24 cellular contexts compared by ENCODE assay signal in genomic region chr10:8852546-8852945, GRCh38.
DNase-seq lines count a peak whose midpoint lies in the region; TF ChIP-seq lines count a peak whose summit lies in the region.
"Had no signal": no experiment of that assay in that cellular context is flagged by ENCODE, and none has a peak within 500 bp of the region (broad histone marks: within the 10 kb centered on the region; RNA-seq: fewer than 3 reads in every experiment).

No MANE protein-coding gene starts in this region.

- H3K4me2 ChIP-seq in H9 (ENCODE audit: insufficient read depth, insufficient read length, low read length) (no peak overlapping the region), MM.1S (ENCODE audit: low read depth, low read length) (no peak overlapping the region)
- H3K4me2 ChIP-seq: BLaER1 had no signal

- no peak overlapping the region for H2AFZ ChIP-seq in H9 (ENCODE audit: low read length)
- no peak overlapping the region for H2AFZ ChIP-seq in MM.1S (ENCODE audit: low read length)

- no peaks in the 10 kb centered on the region for H3K36me3 Mint-ChIP-seq in H9 (ENCODE audit: insufficient read depth in 1 of 3, low read depth in 3 of 3)
- H3K36me3 Mint-ChIP-seq in endodermal cell (ENCODE audit: low read depth) = no peaks in the 10 kb centered on the region
- H3K36me3 Mint-ChIP-seq in glutamatergic neuron (ENCODE audit: unreplicated experiment) = no peaks in the 10 kb centered on the region
- no peaks in the 10 kb centered on the region for H3K36me3 Mint-ChIP-seq in progenitor cell of endocrine pancreas (ENCODE audit: insufficient read depth)
- H3K36me3 Mint-ChIP-seq: CD14-positive monocyte; CD4-positive, alpha-beta memory T cell; CD4-positive, CD25-positive, alpha-beta regulatory T cell; CD8-positive, alpha-beta memory T cell had no signal

- H2AK5ac ChIP-seq in H9 (ENCODE audit: insufficient read length, low read length) = no peak overlapping the region

- DNase-seq in H9 (peak; percentile 27), endodermal cell (peak; percentile 55), iPS-NIHi11 (ENCODE audit: low spot score) (peak; percentile 8), GDM1 (lab: John Stamatoyannopoulos, UW) (no peak), glutamatergic neuron (no peak), progenitor cell of endocrine pancreas (ENCODE audit: low spot score, unreplicated experiment) (no peak), MM.1S (no peak)
- DNase-seq: 8988T; ACHN; BE2C; C1 segment of cervical spinal cord; CD4-positive, alpha-beta memory T cell; CD4-positive, CD25-positive, alpha-beta regulatory T cell; CD8-positive, alpha-beta memory T cell; COR-L47; DMS 273 treated with DMSO at 0.1 percent for 48 hours; DMS153; DMS53; DMS79; DND-41; EL; GF-D8 had no signal

- H3K4me3 ChIP-seq in endodermal cell (ENCODE audit: low read length) (no peak overlapping the region), MM.1S (ENCODE audit: low read length) (no peak overlapping the region)
- H3K4me3 ChIP-seq: BLaER1 had no signal

- no peak overlapping the region for H2BK15ac ChIP-seq in H9 (ENCODE audit: low read depth, low read length)

- H2BK5ac ChIP-seq in H9 (ENCODE audit: insufficient read length, low read length) = no peak overlapping the region

- H3K79me1 ChIP-seq in H9 (ENCODE audit: insufficient read depth, low read depth, low read length, poor library complexity, severe bottlenecking) = no peaks in the 10 kb centered on the region

- H2BK20ac ChIP-seq in H9 (ENCODE audit: low read depth, low read length, poor library complexity, severe bottlenecking) = no peak overlapping the region

- no peaks in the 10 kb centered on the region for H3K9me3 Mint-ChIP-seq in H9
- H3K9me3 Mint-ChIP-seq in endodermal cell = no peaks in the 10 kb centered on the region
- H3K9me3 Mint-ChIP-seq in glutamatergic neuron (ENCODE audit: unreplicated experiment) = no peaks in the 10 kb centered on the region
- H3K9me3 Mint-ChIP-seq in progenitor cell of endocrine pancreas (ENCODE audit: low read depth) = no peaks in the 10 kb centered on the region
- H3K9me3 Mint-ChIP-seq: CD4-positive, alpha-beta memory T cell; CD8-positive, alpha-beta memory T cell had no signal

- no peak overlapping the region for H4K5ac ChIP-seq in H9 (ENCODE audit: insufficient read length, low read depth, low read length)

- no peaks in the 10 kb centered on the region for H3K23me2 ChIP-seq in H9 (ENCODE audit: insufficient read length, low read depth, low read length, poor library complexity, severe bottlenecking)

- H2BK12ac ChIP-seq in H9 (ENCODE audit: insufficient read length, low read depth, low read length) = no peak overlapping the region

- peaks cover 25% of the 10 kb centered on the region for H3K27me3 Mint-ChIP-seq in H9 (ENCODE audit: low read depth)
- H3K27me3 Mint-ChIP-seq in endodermal cell (ENCODE audit: insufficient read depth) = peaks cover 15% of the 10 kb centered on the region
- no peaks in the 10 kb centered on the region for H3K27me3 Mint-ChIP-seq in glutamatergic neuron (ENCODE audit: unreplicated experiment)
- peaks cover 17% of the 10 kb centered on the region for H3K27me3 Mint-ChIP-seq in progenitor cell of endocrine pancreas

- H3K9me3 ChIP-seq in H9 (ENCODE audit: control insufficient read depth, low read depth, low read length) = no peaks in the 10 kb centered on the region
- no peaks in the 10 kb centered on the region for H3K9me3 ChIP-seq in endodermal cell (ENCODE audit: control insufficient read depth, low read length)
- no peaks in the 10 kb centered on the region for H3K9me3 ChIP-seq in MM.1S (replicated peaks; ENCODE audit: insufficient read depth, low read length)
- H3K9me3 ChIP-seq: BE2C, BLaER1 had no signal

- H3K79me2 ChIP-seq in H9 (ENCODE audit: insufficient read depth, low read length) = no peaks in the 10 kb centered on the region
- no peaks in the 10 kb centered on the region for H3K79me2 ChIP-seq in MM.1S (ENCODE audit: low read length)

- no peaks in the 10 kb centered on the region for H3K36me3 ChIP-seq in endodermal cell (ENCODE audit: control insufficient read depth, insufficient read depth, low read length)
- no peaks in the 10 kb centered on the region for H3K36me3 ChIP-seq in MM.1S (replicated peaks; ENCODE audit: insufficient read depth, low read length)
- H3K36me3 ChIP-seq: BE2C, BLaER1 had no signal

- H3K27me3 ChIP-seq in H9 (ENCODE audit: insufficient read depth, low read length) = no peaks in the 10 kb centered on the region
- no peaks in the 10 kb centered on the region for H3K27me3 ChIP-seq in endodermal cell (ENCODE audit: control insufficient read depth, insufficient read depth, low read length, poor library complexity, severe bottlenecking)
- no peaks in the 10 kb centered on the region for H3K27me3 ChIP-seq in MM.1S (replicated peaks; ENCODE audit: insufficient read depth, low read length)
- H3K27me3 ChIP-seq: BE2C, BLaER1 had no signal

- H3K27ac ChIP-seq in H9 (ENCODE audit: insufficient read length, low read depth, low read length) = no peak overlapping the region
- no peak overlapping the region for H3K27ac ChIP-seq in endodermal cell (ENCODE audit: low read depth, low read length)
- H3K27ac ChIP-seq in MM.1S (ENCODE audit: low read length) = no peak overlapping the region
- H3K27ac ChIP-seq: BLaER1 had no signal

- H3K14ac ChIP-seq in H9 (ENCODE audit: insufficient read depth, low read length) = no peak overlapping the region

- no peak overlapping the region for H3K9ac ChIP-seq in H9 (ENCODE audit: extremely low read depth, insufficient read length, low read length)
- no peak overlapping the region for H3K9ac ChIP-seq in endodermal cell (ENCODE audit: extremely low read depth, low read length, poor library complexity, severe bottlenecking)
- H3K9ac ChIP-seq in MM.1S (ENCODE audit: low read length) = no peak overlapping the region
- H3K9ac ChIP-seq: BLaER1 had no signal

- no peak overlapping the region for H3T11ph ChIP-seq in H9 (ENCODE audit: low read length)

- no peak overlapping the region for H3K18ac ChIP-seq in H9 (ENCODE audit: insufficient read length, low read depth, low read length)

- WGBS in H9 (ENCODE audit: extremely low coverage, insufficient read length, low lambda C conversion rate) = no CpG with 5 or more reads among the region's 3 CpGs
- 71 to 83% methylated on average over 1 to 3 of the region's 3 CpGs for WGBS in endodermal cell (ENCODE audit: insufficient coverage in 1 of 2, insufficient read length in 1 of 2), 2 experiments

- H4K20me1 ChIP-seq in H9 (ENCODE audit: control insufficient read depth, insufficient read depth, insufficient read length) (no peaks in the 10 kb centered on the region), MM.1S (ENCODE audit: insufficient read depth, low read length) (no peaks in the 10 kb centered on the region)
- H4K20me1 ChIP-seq: BLaER1 had no signal

- no peak overlapping the region for H4K8ac ChIP-seq in H9 (replicated peaks; ENCODE audit: insufficient read length, low read depth, low read length)

- H3K4me1 Mint-ChIP-seq in H9 = no peaks in the 10 kb centered on the region
- no peaks in the 10 kb centered on the region for H3K4me1 Mint-ChIP-seq in endodermal cell
- H3K4me1 Mint-ChIP-seq in glutamatergic neuron (ENCODE audit: low read depth, unreplicated experiment) = no peaks in the 10 kb centered on the region
- no peaks in the 10 kb centered on the region for H3K4me1 Mint-ChIP-seq in progenitor cell of endocrine pancreas (ENCODE audit: low read depth)
- H3K4me1 Mint-ChIP-seq: CD14-positive monocyte; CD8-positive, alpha-beta memory T cell had no signal

- no peak for TF ChIP-seq CTCF in H9 (conservative IDR thresholded peaks at IDR 0.05)
- TF ChIP-seq CTCF in endodermal cell (conservative IDR thresholded peaks at IDR 0.05) = no peak
- no peak for TF ChIP-seq CTCF in glutamatergic neuron (IDR thresholded peaks at IDR 0.05; ENCODE audit: partially characterized antibody, unreplicated experiment)
- no peak for TF ChIP-seq CTCF in progenitor cell of endocrine pancreas (IDR thresholded peaks at IDR 0.05; ENCODE audit: unreplicated experiment)
- TF ChIP-seq CTCF in MM.1S (IDR thresholded peaks at IDR 0.05; ENCODE audit: low read length) = no peak

- H3K4me1 ChIP-seq in H9 (ENCODE audit: insufficient read depth, low read length) (no peaks in the 10 kb centered on the region), endodermal cell (ENCODE audit: control insufficient read depth, insufficient read depth, low read length) (no peaks in the 10 kb centered on the region), MM.1S (ENCODE audit: low read length) (no peaks in the 10 kb centered on the region)
- H3K4me1 ChIP-seq: BE2C, BLaER1 had no signal

- H4K91ac ChIP-seq in H9 (ENCODE audit: insufficient read length, low read depth, low read length) = no peak overlapping the region

- H3K27ac Mint-ChIP-seq in H9 = no peak overlapping the region
- no peak overlapping the region for H3K27ac Mint-ChIP-seq in endodermal cell
- no peak overlapping the region for H3K27ac Mint-ChIP-seq in glutamatergic neuron (ENCODE audit: unreplicated experiment)
- no peak overlapping the region for H3K27ac Mint-ChIP-seq in progenitor cell of endocrine pancreas
- H3K27ac Mint-ChIP-seq: CD4-positive, alpha-beta memory T cell; CD4-positive, CD25-positive, alpha-beta regulatory T cell; CD8-positive, alpha-beta memory T cell had no signal

- no peak overlapping the region for H3K56ac ChIP-seq in H9 (ENCODE audit: insufficient read length, low read depth, low read length)

- no peak overlapping the region for H2BK120ac ChIP-seq in H9 (ENCODE audit: low read depth, low read length, poor library complexity, severe bottlenecking)

- no peaks in the 10 kb centered on the region for H3F3A ChIP-seq in MM.1S (ENCODE audit: insufficient read depth, low read length)

- H3K4ac ChIP-seq in H9 (ENCODE audit: low read depth, low read length) = no peak overlapping the region

- no peak overlapping the region for H3K4me3 Mint-ChIP-seq in H9
- no peak overlapping the region for H3K4me3 Mint-ChIP-seq in endodermal cell
- no peak overlapping the region for H3K4me3 Mint-ChIP-seq in glutamatergic neuron (ENCODE audit: unreplicated experiment)
- no peak overlapping the region for H3K4me3 Mint-ChIP-seq in progenitor cell of endocrine pancreas (ENCODE audit: low read depth)
- H3K4me3 Mint-ChIP-seq: CD14-positive monocyte; CD4-positive, alpha-beta memory T cell; CD4-positive, CD25-positive, alpha-beta regulatory T cell; CD8-positive, alpha-beta memory T cell had no signal

- no peak overlapping the region for H3K23ac ChIP-seq in H9 (ENCODE audit: insufficient read length, low read depth, low read length)

- H3K9me2 ChIP-seq in MM.1S (replicated peaks; ENCODE audit: insufficient read depth, low read length) = no peaks in the 10 kb centered on the region

Comparison
In these comparisons a context has a peak if more than half of its experiments do, and no peak if none do; other contexts are left out.
1. DNase-seq: peak in H9 (single experiment), endodermal cell (single experiment) and iPS-NIHi11 (single experiment); none in GDM1 (single experiment), glutamatergic neuron (single experiment), progenitor cell of endocrine pancreas (single experiment) and MM.1S (single experiment).